In genomic region chr6:134172020-134172766, GRCh38 we compare ENCODE assay signal across 8 cellular contexts.
DNase-seq lines count a peak whose midpoint lies in the region; ATAC-seq and TF ChIP-seq lines count a peak whose summit lies in the region.
"Had no signal": no experiment of that assay in that cellular context is flagged by ENCODE, and none has a peak within 500 bp of the region (broad histone marks: within the 10 kb centered on the region; RNA-seq: fewer than 3 reads in every experiment).

No MANE protein-coding gene starts in this region.

- H3K9ac ChIP-seq in IMR-90 (ENCODE audit: low read depth, low read length) (peak overlapping the region; percentile 93), adipocyte (ENCODE audit: low read length) (peak overlapping the region; percentile 87)

- H3K27me3 ChIP-seq in IMR-90 (ENCODE audit: control insufficient read depth, insufficient read depth, low read length) (no peaks in the 10 kb centered on the region), adipocyte (replicated peaks; ENCODE audit: control insufficient read depth, insufficient read depth, low read length) (no peaks in the 10 kb centered on the region)

- no peaks in the 10 kb centered on the region for H3K9me3 Mint-ChIP-seq in stimulated activated effector memory CD8-positive, alpha-beta T cell treated with anti-CD3 and anti-CD28 coated beads, Interleukin-12 subunit alpha, Interleukin-12 subunit beta, amount 100 ng/mL, for 72 hours

- H2AK5ac ChIP-seq in IMR-90 (ENCODE audit: low read depth, low read length), result no peak overlapping the region

- peak overlapping the region; percentile 40; the same call in 1 of the 2 replicates for H3K4ac ChIP-seq in IMR-90 (ENCODE audit: low read depth, low read length)

- no peak overlapping the region for H4K91ac ChIP-seq in IMR-90 (ENCODE audit: insufficient read depth, low read depth, low read length)

- H4K20me1 ChIP-seq in IMR-90 (ENCODE audit: insufficient read depth, low read length), result peaks cover 63% of the 10 kb centered on the region

- no TSS peak for BruUV-seq in IMR-90 (replicated peaks; lab: Mats Ljungman, UMichigan)

- peak overlapping the region; percentile 90 for H3K4me3 Mint-ChIP-seq in stimulated activated effector memory CD8-positive, alpha-beta T cell treated with anti-CD3 and anti-CD28 coated beads, Interleukin-12 subunit alpha, Interleukin-12 subunit beta, amount 100 ng/mL, for 72 hours

- no peak for TF ChIP-seq CTCF in IMR-90 (conservative IDR thresholded peaks at IDR 0.05; ENCODE audit: low read depth, low read length)

- TF ChIP-seq POLR2A in IMR-90 (IDR thresholded peaks at IDR 0.05; ENCODE audit: low read depth, low read length), result no peak; the same call in 1 of the 2 replicates

- peak overlapping the region; percentile 83 for H3K14ac ChIP-seq in IMR-90 (replicated peaks; ENCODE audit: low read depth, low read length)

- H2BK15ac ChIP-seq in IMR-90 (ENCODE audit: low read depth, low read length), result no peak overlapping the region

- H3K36me3 ChIP-seq in IMR-90 (ENCODE audit: control insufficient read depth, insufficient read depth, low read length) (peaks cover 57% of the 10 kb centered on the region), adipocyte (ENCODE audit: control insufficient read depth, insufficient read depth, low read length, severe bottlenecking) (peaks cover 53% of the 10 kb centered on the region)

- H3K9me1 ChIP-seq in IMR-90 (ENCODE audit: insufficient read depth, low read length), result peaks cover 11% of the 10 kb centered on the region

- dilution Hi-C loops in IMR-90 (cut with HindIII; ENCODE audit: low sequenced_read_pairs, unreplicated experiment), result no loop called here

- WGBS in IMR-90 (ENCODE audit: extremely low coverage in 2 of 2, insufficient read length in 1 of 2), 2 experiments, result 81% methylated on average over 3 of the region's 11 CpGs; no CpG with 5 or more reads in 1 of the 2 experiments

- H2AFZ ChIP-seq in IMR-90 (replicated peaks; ENCODE audit: low read length, poor library complexity), result no peak overlapping the region

- POLR2A ChIA-PET in IMR-90 (lab: Charles Lee; ENCODE audit: unreplicated experiment), result no interaction called here

- H3K9me3 ChIP-seq in IMR-90 (ENCODE audit: control insufficient read depth, insufficient read depth, low read length) (no peaks in the 10 kb centered on the region), adipocyte (ENCODE audit: control insufficient read depth, low read length) (no peaks in the 10 kb centered on the region)

- in situ Hi-C loops in IMR-90 (cut with MboI; ENCODE audit: low sequenced_read_pairs), result loop anchor here (5.0 to 10.0 kb wide), 2 partner anchors 243 to 470 kb away; no protein-coding TSS in a partner anchor

- peaks cover 11 to 46% of the 10 kb centered on the region in 2 experiments for H3K79me1 ChIP-seq in IMR-90 (ENCODE audit: low read depth in 1 of 2, low read length in 2 of 2)

- H3K4me3 ChIP-seq in IMR-90 (ENCODE audit: insufficient read depth, low read depth, low read length), result peak overlapping the region; percentile 62
- H3K4me3 ChIP-seq in adipocyte (ENCODE audit: low read length), result peak overlapping the region; percentile 94

- no peak for ATAC-seq in IMR-90 (ENCODE audit: low read depth)
- ATAC-seq in stimulated activated effector memory CD8-positive, alpha-beta T cell treated with anti-CD3 and anti-CD28 coated beads, Interleukin-12 subunit alpha, Interleukin-12 subunit beta, amount 100 ng/mL, for 72 hours, result no peak

- 0 out of 2 replicates have a peak overlapping the region, but pooled peaks have one; percentile 16 for H3K56ac ChIP-seq in IMR-90 (ENCODE audit: extremely low read depth, insufficient read depth, low read length)

- H2AK9ac ChIP-seq in IMR-90 (replicated peaks; ENCODE audit: low read depth, low read length, poor library complexity), result no peak overlapping the region

- peak overlapping the region; percentile 83 for H3K23ac ChIP-seq in IMR-90 (ENCODE audit: low read depth, low read length)

- H2BK120ac ChIP-seq in IMR-90 (ENCODE audit: low read depth, low read length), result no peak overlapping the region

- H3K18ac ChIP-seq in IMR-90 (ENCODE audit: low read depth, low read length), result peak overlapping the region; percentile 28; the same call in 1 of the 2 replicates

- H4K8ac ChIP-seq in IMR-90 (ENCODE audit: low read depth in 2 of 2, low read length in 2 of 2), result peak overlapping the region in 1 of 2 experiments; percentile 46; a peak in 2 of 4 replicates

- no peak for TF ChIP-seq RAD21 in IMR-90 (IDR thresholded peaks at IDR 0.05; ENCODE audit: low read length)

- H3K36me3 Mint-ChIP-seq in stimulated activated effector memory CD8-positive, alpha-beta T cell treated with anti-CD3 and anti-CD28 coated beads, Interleukin-12 subunit alpha, Interleukin-12 subunit beta, amount 100 ng/mL, for 72 hours, result peaks cover 87% of the 10 kb centered on the region

- DNase-seq in IMR-90 (peak; percentile 17), adipocyte (ENCODE audit: low read depth) (no peak), iris pigment epithelial cell (ENCODE audit: low read depth) (peak; percentile 30), mucosa of gallbladder (ENCODE audit: low spot score) (no peak), cerebellar nuclear complex (lab: John Stamatoyannopoulos, UW) (no peak), glomerular visceral epithelial cell (ENCODE audit: extremely low spot score) (no peak)
- DNase-seq in stimulated activated effector memory CD8-positive, alpha-beta T cell treated with anti-CD3 and anti-CD28 coated beads, Interleukin-12 subunit alpha, Interleukin-12 subunit beta, amount 100 ng/mL, for 72 hours (ENCODE audit: low spot score in 2 of 2), result no peak
- DNase-seq: NCI-H146 had no signal

- H3K27ac ChIP-seq in IMR-90 (ENCODE audit: insufficient read depth, low read length), result peak overlapping the region; percentile 64; the same call in 1 of the 2 replicates

- intact Hi-C loops in IMR-90 (cut with micrococcal nuclease), result no loop called here

- no peak overlapping the region for H4K5ac ChIP-seq in IMR-90 (ENCODE audit: low read depth, low read length)

- H3K4me2 ChIP-seq in IMR-90 (ENCODE audit: low read depth, low read length), result peak overlapping the region; percentile 99

- H3K4me1 Mint-ChIP-seq in stimulated activated effector memory CD8-positive, alpha-beta T cell treated with anti-CD3 and anti-CD28 coated beads, Interleukin-12 subunit alpha, Interleukin-12 subunit beta, amount 100 ng/mL, for 72 hours, result peaks cover 52% of the 10 kb centered on the region

- H2BK20ac ChIP-seq in IMR-90 (ENCODE audit: low read depth, low read length), result no peak overlapping the region

- CTCF ChIA-PET in IMR-90 (lab: Yijun Ruan, JAX), result interaction anchor here (1.5 kb wide), 1 partner anchor 650 kb away, joined by 6 read pairs; no protein-coding TSS in a partner anchor

- H3K4me1 ChIP-seq in IMR-90 (ENCODE audit: control insufficient read depth, insufficient read depth, low read length), result peaks cover 7% of the 10 kb centered on the region
- peaks cover 30% of the 10 kb centered on the region for H3K4me1 ChIP-seq in adipocyte (ENCODE audit: control insufficient read depth, insufficient read depth, low read length)

- H2BK5ac ChIP-seq in IMR-90 (ENCODE audit: low read depth, low read length, poor library complexity, severe bottlenecking), result peak overlapping the region; percentile 16

- peak overlapping the region; percentile 90 for H3K27ac Mint-ChIP-seq in stimulated activated effector memory CD8-positive, alpha-beta T cell treated with anti-CD3 and anti-CD28 coated beads, Interleukin-12 subunit alpha, Interleukin-12 subunit beta, amount 100 ng/mL, for 72 hours

TF ChIP-seq in IMR-90, 13 proteins besides CTCF, POLR2A, EP300 and RAD21:
- TF ChIP-seq MXI1 (IDR thresholded peaks at IDR 0.05; ENCODE audit: borderline replicate concordance, low read depth, low read length), result no peak
- no peak for TF ChIP-seq RCOR1 (IDR thresholded peaks at IDR 0.05; ENCODE audit: insufficient replicate concordance, low read length)
- no peak for TF ChIP-seq USF2 (IDR thresholded peaks at IDR 0.05; ENCODE audit: low read depth, low read length)
- no peak for TF ChIP-seq SMC3 (IDR thresholded peaks at IDR 0.05; ENCODE audit: low read depth, low read length)
- TF ChIP-seq MAZ (IDR thresholded peaks at IDR 0.05; ENCODE audit: borderline replicate concordance, low read depth, low read length), result no peak
- no peak; the same call in 1 of the 2 replicates for TF ChIP-seq CHD1 (IDR thresholded peaks at IDR 0.05; ENCODE audit: low read depth, low read length)
- no peak for TF ChIP-seq BHLHE40 (IDR thresholded peaks at IDR 0.05; ENCODE audit: low read depth, low read length)
- TF ChIP-seq RFX5 (IDR thresholded peaks at IDR 0.05; ENCODE audit: low read depth, low read length), result no peak
- TF ChIP-seq ELK1 (IDR thresholded peaks at IDR 0.05; ENCODE audit: borderline replicate concordance, low read depth, low read length), result no peak
- TF ChIP-seq CEBPB (IDR thresholded peaks at IDR 0.05; ENCODE audit: low read depth, low read length), result no peak
- no peak for TF ChIP-seq NFE2L2 (IDR thresholded peaks at IDR 0.05; ENCODE audit: low read depth, low read length)
- no peak for TF ChIP-seq MAFK (IDR thresholded peaks at IDR 0.05; ENCODE audit: low read depth, low read length)
- TF ChIP-seq FOS (IDR thresholded peaks at IDR 0.05; ENCODE audit: low read depth, low read length), result no peak
TF ChIP-seq in IMR-90: peak in this region for 0.

Comparison
In these comparisons a context has a peak if more than half of its experiments do, and no peak if none do; other contexts are left out.
1. DNase-seq: peak in IMR-90 (single experiment) and iris pigment epithelial cell (single experiment); none in adipocyte (single experiment), stimulated activated effector memory CD8-positive, alpha-beta T cell treated with anti-CD3 and anti-CD28 coated beads, Interleukin-12 subunit alpha, Interleukin-12 subunit beta, amount 100 ng/mL, for 72 hours (0 of 2), mucosa of gallbladder (single experiment), cerebellar nuclear complex (0 of 2) and glomerular visceral epithelial cell (single experiment).